1 cellular context compared by ENCODE assay signal in genomic region chr2:124308319-124309062, GRCh38.
TF ChIP-seq lines count a peak whose summit lies in the region.

No MANE protein-coding gene starts in this region.

TF ChIP-seq in SK-N-SH treated with all-trans-retinoic acid at 6 μM for 48 hours, 23 proteins besides CTCF, POLR2A, EP300 and RAD21 (continued from another document):
- TF ChIP-seq CREB5 (CRISPR knock-in tag; IDR thresholded peaks at IDR 0.05; ENCODE audit: low read depth) (no peak), ARNTL (CRISPR knock-in tag; IDR thresholded peaks at IDR 0.05; ENCODE audit: borderline replicate concordance, low read depth) (no peak)
